Comparison of ENCODE assay signal across 2 cellular contexts in genomic region chr4:179583221-179583620, GRCh38.
TF ChIP-seq lines count a peak whose summit lies in the region.

No MANE protein-coding gene starts in this region.

TF ChIP-seq in SK-N-SH treated with all-trans-retinoic acid at 6 μM for 48 hours, 23 proteins besides CTCF, POLR2A, EP300 and RAD21:
- TF ChIP-seq, protein P1, sequence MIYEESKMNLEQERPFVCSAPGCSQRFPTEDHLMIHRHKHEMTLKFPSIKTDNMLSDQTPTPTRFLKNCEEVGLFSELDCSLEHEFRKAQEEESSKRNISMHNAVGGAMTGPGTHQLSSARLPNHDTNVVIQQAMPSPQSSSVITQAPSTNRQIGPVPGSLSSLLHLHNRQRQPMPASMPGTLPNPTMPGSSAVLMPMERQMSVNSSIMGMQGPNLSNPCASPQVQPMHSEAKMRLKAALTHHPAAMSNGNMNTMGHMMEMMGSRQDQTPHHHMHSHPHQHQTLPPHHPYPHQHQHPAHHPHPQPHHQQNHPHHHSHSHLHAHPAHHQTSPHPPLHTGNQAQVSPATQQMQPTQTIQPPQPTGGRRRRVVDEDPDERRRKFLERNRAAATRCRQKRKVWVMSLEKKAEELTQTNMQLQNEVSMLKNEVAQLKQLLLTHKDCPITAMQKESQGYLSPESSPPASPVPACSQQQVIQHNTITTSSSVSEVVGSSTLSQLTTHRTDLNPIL (CRISPR knock-in tag; IDR thresholded peaks at IDR 0.05; ENCODE audit: low read depth) = no peak
- no peak for TF ChIP-seq TSHZ2 (CRISPR knock-in tag; IDR thresholded peaks at IDR 0.05)
- no peak for TF ChIP-seq ZC3H10 (CRISPR knock-in tag; IDR thresholded peaks at IDR 0.05)
- no peak for TF ChIP-seq TOX (CRISPR knock-in tag; IDR thresholded peaks at IDR 0.05; ENCODE audit: borderline replicate concordance)
- TF ChIP-seq ZFP30 (CRISPR knock-in tag; IDR thresholded peaks at IDR 0.05) = no peak
- no peak for TF ChIP-seq SNAI2 (CRISPR knock-in tag; IDR thresholded peaks at IDR 0.05)
- TF ChIP-seq BACH2 (CRISPR knock-in tag; IDR thresholded peaks at IDR 0.05; ENCODE audit: borderline replicate concordance) = no peak
- TF ChIP-seq, protein P2, sequence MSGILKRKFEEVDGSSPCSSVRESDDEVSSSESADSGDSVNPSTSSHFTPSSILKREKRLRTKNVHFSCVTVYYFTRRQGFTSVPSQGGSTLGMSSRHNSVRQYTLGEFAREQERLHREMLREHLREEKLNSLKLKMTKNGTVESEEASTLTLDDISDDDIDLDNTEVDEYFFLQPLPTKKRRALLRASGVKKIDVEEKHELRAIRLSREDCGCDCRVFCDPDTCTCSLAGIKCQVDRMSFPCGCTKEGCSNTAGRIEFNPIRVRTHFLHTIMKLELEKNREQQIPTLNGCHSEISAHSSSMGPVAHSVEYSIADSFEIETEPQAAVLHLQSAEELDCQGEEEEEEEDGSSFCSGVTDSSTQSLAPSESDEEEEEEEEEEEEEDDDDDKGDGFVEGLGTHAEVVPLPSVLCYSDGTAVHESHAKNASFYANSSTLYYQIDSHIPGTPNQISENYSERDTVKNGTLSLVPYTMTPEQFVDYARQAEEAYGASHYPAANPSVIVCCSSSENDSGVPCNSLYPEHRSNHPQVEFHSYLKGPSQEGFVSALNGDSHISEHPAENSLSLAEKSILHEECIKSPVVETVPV (CRISPR knock-in tag; IDR thresholded peaks at IDR 0.05) = no peak
- no peak for TF ChIP-seq ZNF8 (CRISPR knock-in tag; IDR thresholded peaks at IDR 0.05)
- TF ChIP-seq ZNF565 (CRISPR knock-in tag; conservative IDR thresholded peaks at IDR 0.05; ENCODE audit: low read depth) = no peak
- no peak for TF ChIP-seq ESRRG (CRISPR knock-in tag; IDR thresholded peaks at IDR 0.05)

TF ChIP-seq in SK-N-SH, 30 proteins besides CTCF, POLR2A, EP300 and RAD21 (continued from another document):
- no peak for TF ChIP-seq FOSL2 (IDR thresholded peaks at IDR 0.05; ENCODE audit: borderline replicate concordance, low read depth)
- no peak for TF ChIP-seq YY1 (IDR thresholded peaks at IDR 0.05; ENCODE audit: low read depth)
- no peak for TF ChIP-seq POLR2AphosphoS5 (IDR thresholded peaks at IDR 0.05; ENCODE audit: low read depth, low read length)
- TF ChIP-seq EZH2phosphoT487 (IDR thresholded peaks at IDR 0.05; ENCODE audit: borderline replicate concordance, low read depth) = no peak
